Comparison of ENCODE assay signal across 9 cellular contexts in the genomic region with DNA sequence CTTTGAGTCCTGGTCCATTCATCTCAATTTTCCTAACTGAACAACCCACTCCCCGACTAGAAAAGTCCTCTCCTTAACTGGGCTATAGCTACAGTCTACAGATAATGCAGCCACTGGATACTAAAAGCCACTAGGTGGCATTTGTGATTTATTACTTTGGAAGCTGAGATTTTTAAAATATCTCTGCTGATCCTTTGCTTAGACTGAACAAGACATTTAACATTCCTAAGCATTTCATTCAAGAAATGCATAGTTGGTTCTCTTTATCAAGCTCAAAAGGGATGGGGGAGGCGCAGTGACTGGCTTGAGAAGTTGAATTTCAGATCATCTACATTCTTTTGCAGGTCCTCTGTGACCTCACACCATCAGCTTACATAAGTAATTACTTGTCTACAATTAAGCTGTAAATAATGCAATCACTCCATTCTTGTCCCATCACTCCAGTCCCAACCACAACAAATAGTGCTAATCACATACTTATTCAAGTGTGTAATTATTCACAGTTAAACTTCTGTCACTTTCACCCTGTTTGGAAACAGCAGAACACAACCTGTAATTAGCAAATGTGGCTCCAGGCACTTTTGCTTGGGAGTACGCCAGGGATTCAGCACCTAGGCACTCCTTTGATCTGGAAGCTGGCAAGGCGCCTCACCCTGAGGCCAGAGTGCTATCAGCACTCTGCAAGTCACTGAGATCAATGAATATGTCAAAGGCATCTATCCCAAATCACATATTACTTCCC.
DNase-seq lines count a peak whose midpoint lies in the region; ATAC-seq and TF ChIP-seq lines count a peak whose summit lies in the region.
"Had no signal": no experiment of that assay in that cellular context is flagged by ENCODE, and none has a peak within 500 bp of the region (broad histone marks: within the 10 kb centered on the region; RNA-seq: fewer than 3 reads in every experiment).

No MANE protein-coding gene starts in this region.

- H3K4me3 ChIP-seq in OCI-LY1 (ENCODE audit: low read depth, low read length, poor library complexity, severe bottlenecking) = no peak overlapping the region
- no peak overlapping the region for H3K4me3 ChIP-seq in smooth muscle cell
- H3K4me3 ChIP-seq in suprapubic skin = no peak overlapping the region
- H3K4me3 ChIP-seq in adrenal gland = no peak overlapping the region

- TF ChIP-seq EP300 in suprapubic skin (IDR thresholded peaks at IDR 0.05) = no peak

- no peak overlapping the region for H3K27ac ChIP-seq in OCI-LY1 (ENCODE audit: low read depth, low read length, poor library complexity, severe bottlenecking)
- no peak overlapping the region for H3K27ac ChIP-seq in foreskin keratinocyte
- no peak overlapping the region for H3K27ac ChIP-seq in smooth muscle cell (ENCODE audit: low read depth)
- no peak overlapping the region for H3K27ac ChIP-seq in suprapubic skin
- no peak overlapping the region for H3K27ac ChIP-seq in adrenal gland
- H3K27ac ChIP-seq: neutrophil had no signal

- peak; percentile 56 for ATAC-seq in foreskin keratinocyte
- ATAC-seq in GM19324 (IDR thresholded peaks at IDR 0.05; ENCODE audit: low FRiP score, unreplicated experiment) = no peak
- ATAC-seq in GM18517 (IDR thresholded peaks at IDR 0.05; ENCODE audit: unreplicated experiment) = no peak

- H3F3A ChIP-seq in OCI-LY1 (ENCODE audit: insufficient read depth, low read length) = no peaks in the 10 kb centered on the region
- H3F3A ChIP-seq in smooth muscle cell (ENCODE audit: low read depth) = no peaks in the 10 kb centered on the region

- intact Hi-C loops in adrenal gland (cut with DNase I) = no loop called here

- no peaks in the 10 kb centered on the region for H3K79me2 ChIP-seq in OCI-LY1 (ENCODE audit: insufficient read depth, low read length)
- H3K79me2 ChIP-seq in smooth muscle cell (ENCODE audit: low read depth) = no peaks in the 10 kb centered on the region

- TF ChIP-seq POLR2A in suprapubic skin (IDR thresholded peaks at IDR 0.05) (no peak), adrenal gland (IDR thresholded peaks at IDR 0.05) (no peak)

- H3K4me2 ChIP-seq in OCI-LY1 (ENCODE audit: low read length) (no peak overlapping the region), smooth muscle cell (no peak overlapping the region)

- 24% methylated on average over 4 of the region's 4 CpGs for WGBS in smooth muscle cell (ENCODE audit: low lambda C conversion rate)
- WGBS in suprapubic skin = 37% methylated on average over 4 of the region's 4 CpGs
- 49 to 56% (median 50%) methylated on average over 4 of the region's 4 CpGs for WGBS in adrenal gland, 4 donors

- no peak overlapping the region for H2AFZ ChIP-seq in OCI-LY1 (ENCODE audit: low read length)
- no peak overlapping the region for H2AFZ ChIP-seq in smooth muscle cell (ENCODE audit: low read depth)

- H3K9ac ChIP-seq in OCI-LY1 (ENCODE audit: low read length) (no peak overlapping the region), smooth muscle cell (ENCODE audit: low read depth) (no peak overlapping the region)

- H3K36me3 ChIP-seq in OCI-LY1 (ENCODE audit: insufficient read depth, low read length) (no peaks in the 10 kb centered on the region), smooth muscle cell (ENCODE audit: low read depth) (no peaks in the 10 kb centered on the region), suprapubic skin (no peaks in the 10 kb centered on the region), adrenal gland (replicated peaks in 1 of 2) (no peaks in the 10 kb centered on the region)
- H3K36me3 ChIP-seq: neutrophil had no signal

- DNase-seq in HuH-7 (ENCODE audit: low spot score) = peak; percentile 30
- DNase-seq in foreskin keratinocyte = peak in 1 of 2 donors; percentile 28
- DNase-seq in smooth muscle cell (lab: John Stamatoyannopoulos, UW; ENCODE audit: unreplicated experiment) = no peak
- DNase-seq in suprapubic skin (ENCODE audit: low spot score in 2 of 2) = no peak
- DNase-seq in adrenal gland = no peak

- H3K9me2 ChIP-seq in OCI-LY1 (ENCODE audit: low read depth, low read length) = no peaks in the 10 kb centered on the region

- H4K20me1 ChIP-seq in OCI-LY1 (ENCODE audit: insufficient read depth, low read length) (no peaks in the 10 kb centered on the region), smooth muscle cell (ENCODE audit: low read depth) (no peaks in the 10 kb centered on the region)

- no peaks in the 10 kb centered on the region for H3K4me1 ChIP-seq in OCI-LY1 (ENCODE audit: insufficient read depth, low read length, severe bottlenecking)
- no peaks in the 10 kb centered on the region for H3K4me1 ChIP-seq in foreskin keratinocyte
- no peaks in the 10 kb centered on the region for H3K4me1 ChIP-seq in smooth muscle cell (ENCODE audit: low read depth)
- H3K4me1 ChIP-seq in suprapubic skin = peaks cover 5% of the 10 kb centered on the region
- H3K4me1 ChIP-seq in adrenal gland (replicated peaks in 1 of 2) = no peaks in the 10 kb centered on the region

- H3K27me3 ChIP-seq in OCI-LY1 (ENCODE audit: insufficient read depth, low read length) (no peaks in the 10 kb centered on the region), foreskin keratinocyte (peaks cover 12% of the 10 kb centered on the region), smooth muscle cell (ENCODE audit: low read depth) (peaks cover 25% of the 10 kb centered on the region), suprapubic skin (no peaks in the 10 kb centered on the region), adrenal gland (no peaks in the 10 kb centered on the region)
- H3K27me3 ChIP-seq: neutrophil had no signal

- TF ChIP-seq CTCF in OCI-LY1 (IDR thresholded peaks at IDR 0.05; ENCODE audit: low read length) = peak; percentile 26; the same call in 1 of the 2 replicates
- peak; percentile 41 for TF ChIP-seq CTCF in foreskin keratinocyte (conservative IDR thresholded peaks at IDR 0.05)
- peak; percentile 23 for TF ChIP-seq CTCF in smooth muscle cell (IDR thresholded peaks at IDR 0.05; ENCODE audit: borderline replicate concordance, insufficient read depth, poor library complexity, severe bottlenecking)
- no peak for TF ChIP-seq CTCF in suprapubic skin (IDR thresholded peaks at IDR 0.05)
- no peak for TF ChIP-seq CTCF in adrenal gland (IDR thresholded peaks at IDR 0.05)

- H3K9me3 ChIP-seq in OCI-LY1 (ENCODE audit: low read length) (no peaks in the 10 kb centered on the region), smooth muscle cell (replicated peaks; ENCODE audit: low read depth) (no peaks in the 10 kb centered on the region), suprapubic skin (no peaks in the 10 kb centered on the region), adrenal gland (replicated peaks in 1 of 3) (no peaks in the 10 kb centered on the region)
- H3K9me3 ChIP-seq: neutrophil had no signal

Comparison
In these comparisons a context has a peak if more than half of its experiments do, and no peak if none do; other contexts are left out.
1. CTCF ChIP-seq: peak in OCI-LY1 (single experiment), foreskin keratinocyte (single experiment) and smooth muscle cell (single experiment); none in suprapubic skin (0 of 2) and adrenal gland (0 of 6).